ENCODE assay signal across 1 cellular context in the genomic region with DNA sequence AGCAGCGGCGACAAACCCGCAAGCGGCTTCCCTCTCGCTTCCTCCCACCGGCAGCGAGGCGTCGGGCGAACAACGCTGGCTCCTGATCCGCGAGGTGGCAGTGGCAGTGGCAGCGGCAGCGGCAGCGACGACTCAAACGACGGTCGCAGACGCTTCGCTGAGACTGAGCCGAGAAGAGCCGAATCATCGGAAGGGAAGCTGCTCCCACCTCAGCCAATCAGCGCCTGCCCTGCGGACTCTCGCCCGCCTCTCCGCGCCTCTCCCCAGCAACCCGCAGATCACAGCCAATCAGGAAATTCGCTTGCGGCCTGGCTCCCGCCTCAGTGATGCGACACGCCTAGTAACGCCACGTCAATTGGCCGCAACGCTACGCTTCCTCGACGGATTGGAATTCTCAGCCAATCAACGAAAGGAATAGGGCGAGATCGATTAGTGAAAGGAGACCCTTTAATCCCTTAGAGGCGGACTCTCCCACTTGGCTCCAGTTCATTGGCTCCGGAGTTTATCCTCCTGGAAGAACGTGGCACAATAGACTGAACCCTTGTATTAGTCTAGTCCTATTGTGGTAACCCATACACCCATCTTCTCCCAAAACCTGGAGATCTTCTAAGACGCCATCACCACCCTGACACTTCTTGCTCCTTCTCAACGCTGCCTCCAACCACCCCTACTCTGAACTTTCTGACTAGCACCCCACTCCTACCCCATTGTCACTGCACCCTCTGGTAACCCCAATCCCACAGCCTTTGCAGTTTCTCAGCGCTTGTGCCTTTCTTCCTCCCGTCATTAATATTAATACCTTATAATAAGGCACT.
TF ChIP-seq lines count a peak whose summit lies in the region.

TSS of gene VCP (minus strand) at position 165 of the 815 bp plus-strand sequence. CDS start 272 bp downstream, outside the sequence.

TF ChIP-seq in HepG2, 621 proteins besides CTCF, POLR2A, EP300 and RAD21 (continued from another document and continues in another):
- TF ChIP-seq AKNA (CRISPR knock-in tag; IDR thresholded peaks at IDR 0.05; ENCODE audit: borderline replicate concordance) (no peak), DNMT1 (CRISPR knock-in tag; IDR thresholded peaks at IDR 0.05) (no peak; the same call in 1 of the 2 replicates), SALL2 (CRISPR knock-in tag; IDR thresholded peaks at IDR 0.05) (peak; percentile 77; the same call in 1 of the 2 replicates), ZNF468 (CRISPR knock-in tag; IDR thresholded peaks at IDR 0.05) (no peak), ZNF749 (CRISPR knock-in tag; IDR thresholded peaks at IDR 0.05; ENCODE audit: borderline replicate concordance) (no peak; the same call in 1 of the 2 replicates), NCOA2 (CRISPR knock-in tag; IDR thresholded peaks at IDR 0.05) (no peak), HNRNPLL (IDR thresholded peaks at IDR 0.05; ENCODE audit: low read depth, low read length, poor library complexity, severe bottlenecking) (peak; percentile 48), AKAP8 (CRISPR knock-in tag; IDR thresholded peaks at IDR 0.05) (0 out of 2 replicates have a peak, but pooled peaks have one; percentile 27), ZNF232 (CRISPR knock-in tag; IDR thresholded peaks at IDR 0.05; ENCODE audit: borderline replicate concordance) (peak; percentile 67; the same call in 1 of the 2 replicates), SCMH1 (CRISPR knock-in tag; IDR thresholded peaks at IDR 0.05; ENCODE audit: borderline replicate concordance) (no peak), ZBTB43 (CRISPR knock-in tag; conservative IDR thresholded peaks at IDR 0.05) (no peak), ZNF703 (CRISPR knock-in tag; IDR thresholded peaks at IDR 0.05; ENCODE audit: borderline replicate concordance) (no peak), ZNF160 (CRISPR knock-in tag; IDR thresholded peaks at IDR 0.05) (no peak), ZNF737 (CRISPR knock-in tag; IDR thresholded peaks at IDR 0.05; ENCODE audit: borderline replicate concordance) (no peak), LCORL (IDR thresholded peaks at IDR 0.05) (no peak), LCORL (CRISPR knock-in tag; IDR thresholded peaks at IDR 0.05) (no peak; the same call in 1 of the 2 replicates), EHMT2 (IDR thresholded peaks at IDR 0.05; ENCODE audit: borderline replicate concordance, low read depth, low read length) (no peak; the same call in 1 of the 2 replicates), ZNF713 (CRISPR knock-in tag; IDR thresholded peaks at IDR 0.05) (no peak), MTA1 (CRISPR knock-in tag; IDR thresholded peaks at IDR 0.05; ENCODE audit: borderline replicate concordance) (no peak; the same call in 1 of the 2 replicates), U2AF2 (IDR thresholded peaks at IDR 0.05; ENCODE audit: low read depth, low read length) (no peak), KAT7 (CRISPR knock-in tag; IDR thresholded peaks at IDR 0.05; ENCODE audit: borderline replicate concordance) (no peak), ZNF225 (CRISPR knock-in tag; IDR thresholded peaks at IDR 0.05) (no peak; the same call in none of the 2 replicates), POLR2G (IDR thresholded peaks at IDR 0.05; ENCODE audit: low read depth, low read length) (peak; percentile 93), ZNF383 (CRISPR knock-in tag; IDR thresholded peaks at IDR 0.05; ENCODE audit: borderline replicate concordance) (no peak), NR0B2 (CRISPR knock-in tag; IDR thresholded peaks at IDR 0.05) (peak; percentile 45; the same call in 1 of the 2 replicates), NCOR1 (IDR thresholded peaks at IDR 0.05; ENCODE audit: borderline replicate concordance, low read length) (no peak), ZMAT5 (CRISPR knock-in tag; IDR thresholded peaks at IDR 0.05; ENCODE audit: borderline replicate concordance, low read depth) (no peak), ZNF574 (CRISPR knock-in tag; IDR thresholded peaks at IDR 0.05) (peak; percentile 16; the same call in 1 of the 2 replicates), ATF2 (CRISPR knock-in tag; IDR thresholded peaks at IDR 0.05) (0 out of 2 replicates have a peak, but pooled peaks have one; percentile 13), SRY (CRISPR knock-in tag; IDR thresholded peaks at IDR 0.05) (no peak), ZBTB14 (CRISPR knock-in tag; IDR thresholded peaks at IDR 0.05) (peak; percentile 80), ZNF619 (CRISPR knock-in tag; IDR thresholded peaks at IDR 0.05) (no peak)
- TF ChIP-seq, protein P1, sequence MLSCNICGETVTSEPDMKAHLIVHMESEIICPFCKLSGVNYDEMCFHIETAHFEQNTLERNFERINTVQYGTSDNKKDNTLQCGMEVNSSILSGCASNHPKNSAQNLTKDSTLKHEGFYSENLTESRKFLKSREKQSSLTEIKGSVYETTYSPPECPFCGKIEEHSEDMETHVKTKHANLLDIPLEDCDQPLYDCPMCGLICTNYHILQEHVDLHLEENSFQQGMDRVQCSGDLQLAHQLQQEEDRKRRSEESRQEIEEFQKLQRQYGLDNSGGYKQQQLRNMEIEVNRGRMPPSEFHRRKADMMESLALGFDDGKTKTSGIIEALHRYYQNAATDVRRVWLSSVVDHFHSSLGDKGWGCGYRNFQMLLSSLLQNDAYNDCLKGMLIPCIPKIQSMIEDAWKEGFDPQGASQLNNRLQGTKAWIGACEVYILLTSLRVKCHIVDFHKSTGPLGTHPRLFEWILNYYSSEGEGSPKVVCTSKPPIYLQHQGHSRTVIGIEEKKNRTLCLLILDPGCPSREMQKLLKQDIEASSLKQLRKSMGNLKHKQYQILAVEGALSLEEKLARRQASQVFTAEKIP (CRISPR knock-in tag; IDR thresholded peaks at IDR 0.05; ENCODE audit: borderline replicate concordance): no peak
- TF ChIP-seq, protein P2, sequence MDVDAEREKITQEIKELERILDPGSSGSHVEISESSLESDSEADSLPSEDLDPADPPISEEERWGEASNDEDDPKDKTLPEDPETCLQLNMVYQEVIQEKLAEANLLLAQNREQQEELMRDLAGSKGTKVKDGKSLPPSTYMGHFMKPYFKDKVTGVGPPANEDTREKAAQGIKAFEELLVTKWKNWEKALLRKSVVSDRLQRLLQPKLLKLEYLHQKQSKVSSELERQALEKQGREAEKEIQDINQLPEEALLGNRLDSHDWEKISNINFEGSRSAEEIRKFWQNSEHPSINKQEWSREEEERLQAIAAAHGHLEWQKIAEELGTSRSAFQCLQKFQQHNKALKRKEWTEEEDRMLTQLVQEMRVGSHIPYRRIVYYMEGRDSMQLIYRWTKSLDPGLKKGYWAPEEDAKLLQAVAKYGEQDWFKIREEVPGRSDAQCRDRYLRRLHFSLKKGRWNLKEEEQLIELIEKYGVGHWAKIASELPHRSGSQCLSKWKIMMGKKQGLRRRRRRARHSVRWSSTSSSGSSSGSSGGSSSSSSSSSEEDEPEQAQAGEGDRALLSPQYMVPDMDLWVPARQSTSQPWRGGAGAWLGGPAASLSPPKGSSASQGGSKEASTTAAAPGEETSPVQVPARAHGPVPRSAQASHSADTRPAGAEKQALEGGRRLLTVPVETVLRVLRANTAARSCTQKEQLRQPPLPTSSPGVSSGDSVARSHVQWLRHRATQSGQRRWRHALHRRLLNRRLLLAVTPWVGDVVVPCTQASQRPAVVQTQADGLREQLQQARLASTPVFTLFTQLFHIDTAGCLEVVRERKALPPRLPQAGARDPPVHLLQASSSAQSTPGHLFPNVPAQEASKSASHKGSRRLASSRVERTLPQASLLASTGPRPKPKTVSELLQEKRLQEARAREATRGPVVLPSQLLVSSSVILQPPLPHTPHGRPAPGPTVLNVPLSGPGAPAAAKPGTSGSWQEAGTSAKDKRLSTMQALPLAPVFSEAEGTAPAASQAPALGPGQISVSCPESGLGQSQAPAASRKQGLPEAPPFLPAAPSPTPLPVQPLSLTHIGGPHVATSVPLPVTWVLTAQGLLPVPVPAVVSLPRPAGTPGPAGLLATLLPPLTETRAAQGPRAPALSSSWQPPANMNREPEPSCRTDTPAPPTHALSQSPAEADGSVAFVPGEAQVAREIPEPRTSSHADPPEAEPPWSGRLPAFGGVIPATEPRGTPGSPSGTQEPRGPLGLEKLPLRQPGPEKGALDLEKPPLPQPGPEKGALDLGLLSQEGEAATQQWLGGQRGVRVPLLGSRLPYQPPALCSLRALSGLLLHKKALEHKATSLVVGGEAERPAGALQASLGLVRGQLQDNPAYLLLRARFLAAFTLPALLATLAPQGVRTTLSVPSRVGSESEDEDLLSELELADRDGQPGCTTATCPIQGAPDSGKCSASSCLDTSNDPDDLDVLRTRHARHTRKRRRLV (CRISPR knock-in tag; IDR thresholded peaks at IDR 0.05): no peak; the same call in 1 of the 2 replicates
